Comparison of ENCODE assay signal across 8 cellular contexts in genomic region chr18:58045265-58046086, GRCh38. TPM values are rescaled to one million over a fixed set of nuclear protein-coding genes. Genes with fewer than 3 reads are reported as not detected.
A peak's percentile ranks its signal among the peaks of the same experiment; 100 is the strongest.
DNase-seq lines count a peak whose midpoint lies in the region; ATAC-seq and TF ChIP-seq lines count a peak whose summit lies in the region.

No MANE protein-coding gene starts in this region.

- no peaks in the 10 kb centered on the region for H3K9me3 Mint-ChIP-seq in activated T-cell treated with anti-CD3 and anti-CD28 coated beads, Interleukin-2, amount 50 U/mL, for 24 hours
- H3K9me3 Mint-ChIP-seq in natural killer cell treated with Interleukin-12 subunit alpha and Interleukin-12 subunit beta and Interleukin-15 and Interleukin-18, amount 100 ng/mL, for 72 hours: no peaks in the 10 kb centered on the region
- H3K9me3 Mint-ChIP-seq in type B pancreatic cell: no peaks in the 10 kb centered on the region

- peaks cover 0 to 4% (median 0%) of the 10 kb centered on the region in 4 donors for H3K9me3 ChIP-seq in esophagus muscularis mucosa

- H3K36me3 ChIP-seq in esophagus muscularis mucosa: no peaks in the 10 kb centered on the region

- H3K4me1 Mint-ChIP-seq in activated T-cell treated with anti-CD3 and anti-CD28 coated beads, Interleukin-2, amount 50 U/mL, for 24 hours (ENCODE audit: low read depth): peaks cover 27% of the 10 kb centered on the region
- H3K4me1 Mint-ChIP-seq in natural killer cell treated with Interleukin-12 subunit alpha and Interleukin-12 subunit beta and Interleukin-15 and Interleukin-18, amount 100 ng/mL, for 72 hours (ENCODE audit: low read depth in 2 of 2): peaks cover 24 to 27% of the 10 kb centered on the region in 2 donors
- H3K4me1 Mint-ChIP-seq in type B pancreatic cell (ENCODE audit: unreplicated experiment): peaks cover 26% of the 10 kb centered on the region

- peaks cover 4% of the 10 kb centered on the region for H3K36me3 Mint-ChIP-seq in activated T-cell treated with anti-CD3 and anti-CD28 coated beads, Interleukin-2, amount 50 U/mL, for 24 hours (ENCODE audit: low read depth)
- H3K36me3 Mint-ChIP-seq in natural killer cell treated with Interleukin-12 subunit alpha and Interleukin-12 subunit beta and Interleukin-15 and Interleukin-18, amount 100 ng/mL, for 72 hours: no peaks in the 10 kb centered on the region
- H3K36me3 Mint-ChIP-seq in type B pancreatic cell: no peaks in the 10 kb centered on the region

- WGBS in esophagus muscularis mucosa: 3% methylated on average over 32 of the region's 32 CpGs

- H3K27ac ChIP-seq in esophagus muscularis mucosa (replicated peaks in 1 of 4): peak overlapping the region; percentile 82 to 90 (median 87)

- no peak for ATAC-seq in natural killer cell treated with Interleukin-12 subunit alpha and Interleukin-12 subunit beta and Interleukin-15 and Interleukin-18, amount 100 ng/mL, for 72 hours
- no peak for ATAC-seq in HG02763 (IDR thresholded peaks at IDR 0.05; ENCODE audit: unreplicated experiment)

- H3K27ac Mint-ChIP-seq in activated T-cell treated with anti-CD3 and anti-CD28 coated beads, Interleukin-2, amount 50 U/mL, for 24 hours: peak overlapping the region; percentile 79
- peak overlapping the region; percentile 28 to 52 for H3K27ac Mint-ChIP-seq in natural killer cell treated with Interleukin-12 subunit alpha and Interleukin-12 subunit beta and Interleukin-15 and Interleukin-18, amount 100 ng/mL, for 72 hours
- H3K27ac Mint-ChIP-seq in type B pancreatic cell: peak overlapping the region; percentile 98

- TF ChIP-seq CTCF in esophagus muscularis mucosa (IDR thresholded peaks at IDR 0.05) (no peak), type B pancreatic cell (conservative IDR thresholded peaks at IDR 0.05) (no peak)

- DNase-seq in SIG-M5 treated with dmso at 0.1 percent for 504 hours (lab: John Stamatoyannopoulos, UW; ENCODE audit: unreplicated experiment) (peak; percentile 27), SIG-M5 (lab: John Stamatoyannopoulos, UW) (no peak), NCI-H526 treated with DMSO at 0.1 percent for 48 hours (lab: John Stamatoyannopoulos, UW) (peak; percentile 48), esophagus muscularis mucosa (ENCODE audit: extremely low spot score) (no peak), type B pancreatic cell (ENCODE audit: extremely low spot score, unreplicated experiment) (peak; percentile 79)
- peak; percentile 50 for DNase-seq in activated T-cell treated with anti-CD3 and anti-CD28 coated beads, Interleukin-2, amount 50 U/mL, for 24 hours
- peak; percentile 62 for DNase-seq in natural killer cell treated with Interleukin-12 subunit alpha and Interleukin-12 subunit beta and Interleukin-15 and Interleukin-18, amount 100 ng/mL, for 72 hours (ENCODE audit: low spot score)

- no peaks in the 10 kb centered on the region for H3K27me3 ChIP-seq in esophagus muscularis mucosa

- TF ChIP-seq EP300 in esophagus muscularis mucosa (IDR thresholded peaks at IDR 0.05): no peak

- H3K4me3 Mint-ChIP-seq in activated T-cell treated with anti-CD3 and anti-CD28 coated beads, Interleukin-2, amount 50 U/mL, for 24 hours: peak overlapping the region; percentile 87
- H3K4me3 Mint-ChIP-seq in natural killer cell treated with Interleukin-12 subunit alpha and Interleukin-12 subunit beta and Interleukin-15 and Interleukin-18, amount 100 ng/mL, for 72 hours: peak overlapping the region; percentile 92
- H3K4me3 Mint-ChIP-seq in type B pancreatic cell: peak overlapping the region; percentile 99

- peaks cover 30% of the 10 kb centered on the region for H3K27me3 Mint-ChIP-seq in activated T-cell treated with anti-CD3 and anti-CD28 coated beads, Interleukin-2, amount 50 U/mL, for 24 hours
- H3K27me3 Mint-ChIP-seq in natural killer cell treated with Interleukin-12 subunit alpha and Interleukin-12 subunit beta and Interleukin-15 and Interleukin-18, amount 100 ng/mL, for 72 hours: peaks cover 11 to 22% of the 10 kb centered on the region in 2 donors
- H3K27me3 Mint-ChIP-seq in type B pancreatic cell: no peaks in the 10 kb centered on the region

- H3K4me1 ChIP-seq in esophagus muscularis mucosa: peaks cover 4 to 43% (median 40%) of the 10 kb centered on the region in 4 donors

- H3K4me3 ChIP-seq in esophagus muscularis mucosa: peak overlapping the region; percentile 87 to 97 (median 92)

- intact Hi-C loops in esophagus muscularis mucosa (cut with DNase I): loop anchor here (5.0 to 10.0 kb wide), 3 partner anchors 132 to 421 kb away; partner anchors contain the start of gene NARS1

- no peak for TF ChIP-seq POLR2A in esophagus muscularis mucosa (IDR thresholded peaks at IDR 0.05; ENCODE audit: low read depth)

RNA-seq across cellular contexts. Expression of gene NEDD4L, which starts 1.4 kb away (rescaled TPM):
- total RNA-seq in esophagus muscularis mucosa (10 to 100 TPM; 22.7 to 39.9 (median 34.7) TPM), type B pancreatic cell (ENCODE audit: low replicate concordance) (84.7 and 93.5 TPM in 2 replicates)
- total RNA-seq in natural killer cell treated with Interleukin-12 subunit alpha and Interleukin-12 subunit beta and Interleukin-15 and Interleukin-18, amount 100 ng/mL, for 72 hours: 10 to 100 TPM in 1 of 2 donors, 1 to 10 TPM in 1; 8.6 to 16.5 TPM

Comparison
In these comparisons a context has a peak if more than half of its experiments do, and no peak if none do; other contexts are left out.
1. DNase-seq: peak in SIG-M5 treated with dmso at 0.1 percent for 504 hours (single experiment), NCI-H526 treated with DMSO at 0.1 percent for 48 hours (single experiment), activated T-cell treated with anti-CD3 and anti-CD28 coated beads, Interleukin-2, amount 50 U/mL, for 24 hours (single experiment), natural killer cell treated with Interleukin-12 subunit alpha and Interleukin-12 subunit beta and Interleukin-15 and Interleukin-18, amount 100 ng/mL, for 72 hours (single experiment) and type B pancreatic cell (single experiment); none in SIG-M5 (single experiment) and esophagus muscularis mucosa (single experiment).
2. H3K27ac Mint-ChIP-seq: peak in every context shown above with its lines; median percentile 98 in type B pancreatic cell; 79 in activated T-cell treated with anti-CD3 and anti-CD28 coated beads, Interleukin-2, amount 50 U/mL, for 24 hours; 40 in natural killer cell treated with Interleukin-12 subunit alpha and Interleukin-12 subunit beta and Interleukin-15 and Interleukin-18, amount 100 ng/mL, for 72 hours.
3. Peak in every context shown above with its lines, with median percentiles within 50 percentile points of each other: H3K4me3 Mint-ChIP-seq.